In genomic region chr22:37999236-37999635, GRCh38 we compare ENCODE assay signal across 18 cellular contexts. TPM values are rescaled to one million over a fixed set of nuclear protein-coding genes. Genes with fewer than 3 reads are reported as not detected.
DNase-seq lines count a peak whose midpoint lies in the region; ATAC-seq and TF ChIP-seq lines count a peak whose summit lies in the region.
"Had no signal": no experiment of that assay in that cellular context is flagged by ENCODE, and none has a peak within 500 bp of the region (broad histone marks: within the 10 kb centered on the region; RNA-seq: fewer than 3 reads in every experiment).

No MANE protein-coding gene starts in this region.

- H3K36me3 Mint-ChIP-seq in activated CD4-positive, alpha-beta T cell treated with anti-CD3 and anti-CD28 coated beads for 36 hours (ENCODE audit: low read depth), result peaks cover 2% of the 10 kb centered on the region
- H3K36me3 Mint-ChIP-seq: mesothelial cell of epicardium; stimulated activated memory B cell treated with anti-CD40 and anti-IgM and Interleukin-4, amounts not matched to agents 10 μg/mL and 1 μg/mL and 100 μg/mL, for 72 hours had no signal

- H3K36me3 ChIP-seq in suprapubic skin, result no peaks in the 10 kb centered on the region
- H3K36me3 ChIP-seq: ascending aorta, upper lobe of right lung had no signal

- no peak overlapping the region for H3K27ac Mint-ChIP-seq in activated CD4-positive, alpha-beta T cell treated with anti-CD3 and anti-CD28 coated beads for 36 hours
- H3K27ac Mint-ChIP-seq: CD4-positive, alpha-beta T cell; mesothelial cell of epicardium; stimulated activated memory B cell treated with anti-CD40 and anti-IgM and Interleukin-4, amounts not matched to agents 10 μg/mL and 1 μg/mL and 100 μg/mL, for 72 hours had no signal

- H3K9me3 Mint-ChIP-seq in activated CD4-positive, alpha-beta T cell treated with anti-CD3 and anti-CD28 coated beads for 36 hours (ENCODE audit: low read depth), result no peaks in the 10 kb centered on the region
- H3K9me3 Mint-ChIP-seq: CD4-positive, alpha-beta T cell; mesothelial cell of epicardium; stimulated activated memory B cell treated with anti-CD40 and anti-IgM and Interleukin-4, amounts not matched to agents 10 μg/mL and 1 μg/mL and 100 μg/mL, for 72 hours had no signal

- no peaks in the 10 kb centered on the region for H3K27me3 Mint-ChIP-seq in activated CD4-positive, alpha-beta T cell treated with anti-CD3 and anti-CD28 coated beads for 36 hours
- H3K27me3 Mint-ChIP-seq: CD4-positive, alpha-beta T cell had no signal

- TF ChIP-seq POLR2A in suprapubic skin (IDR thresholded peaks at IDR 0.05), result no peak

- intact Hi-C loops in activated CD4-positive, alpha-beta T cell treated with anti-CD3 and anti-CD28 coated beads for 36 hours (cut with DNase I, micrococcal nuclease), result loop anchor here in 1 of 2 experiments (10.0 kb wide), 1 partner anchor 64 kb away; no protein-coding TSS in a partner anchor

- H3K4me1 Mint-ChIP-seq in activated CD4-positive, alpha-beta T cell treated with anti-CD3 and anti-CD28 coated beads for 36 hours, result no peaks in the 10 kb centered on the region

- TF ChIP-seq EP300 in suprapubic skin (IDR thresholded peaks at IDR 0.05), result no peak

- CTCF ChIA-PET in activated CD4-positive, alpha-beta T cell treated with anti-CD3 and anti-CD28 coated beads for 36 hours (lab: Charles Lee), result no interaction called here

- H3K4me1 ChIP-seq in foreskin keratinocyte, result peaks cover 18% of the 10 kb centered on the region
- peaks cover 51% of the 10 kb centered on the region for H3K4me1 ChIP-seq in suprapubic skin
- H3K4me1 ChIP-seq: ascending aorta, upper lobe of right lung had no signal

- H3K4me3 Mint-ChIP-seq in activated CD4-positive, alpha-beta T cell treated with anti-CD3 and anti-CD28 coated beads for 36 hours, result no peak overlapping the region
- H3K4me3 Mint-ChIP-seq: CD4-positive, alpha-beta T cell; mesothelial cell of epicardium; stimulated activated memory B cell treated with anti-CD40 and anti-IgM and Interleukin-4, amounts not matched to agents 10 μg/mL and 1 μg/mL and 100 μg/mL, for 72 hours had no signal

- TF ChIP-seq CTCF in foreskin keratinocyte (conservative IDR thresholded peaks at IDR 0.05), result no peak
- no peak for TF ChIP-seq CTCF in suprapubic skin (IDR thresholded peaks at IDR 0.05)

- WGBS in suprapubic skin, result no CpG with 5 or more reads among the region's 10 CpGs

- no peaks in the 10 kb centered on the region for H3K27me3 ChIP-seq in foreskin keratinocyte
- H3K27me3 ChIP-seq in suprapubic skin, result no peaks in the 10 kb centered on the region
- H3K27me3 ChIP-seq: ascending aorta, upper lobe of right lung had no signal

- peak; percentile 49 for ATAC-seq in foreskin keratinocyte
- ATAC-seq in GM19328 (IDR thresholded peaks at IDR 0.05; ENCODE audit: unreplicated experiment), result no peak
- ATAC-seq in activated CD4-positive, alpha-beta T cell treated with anti-CD3 and anti-CD28 coated beads for 36 hours, result no peak
- ATAC-seq: upper lobe of right lung had no signal

- no peaks in the 10 kb centered on the region for H3K9me3 ChIP-seq in suprapubic skin
- H3K9me3 ChIP-seq: ascending aorta, upper lobe of right lung had no signal

- no peak overlapping the region for H3K4me3 ChIP-seq in suprapubic skin
- H3K4me3 ChIP-seq: ascending aorta, smooth muscle cell, upper lobe of right lung had no signal

- DNase-seq in DMS53 (lab: John Stamatoyannopoulos, UW) (peak; percentile 1), DMS53 treated with DMSO at 0.1 percent for 48 hours (lab: John Stamatoyannopoulos, UW; ENCODE audit: unreplicated experiment) (no peak), foreskin keratinocyte (peak; percentile 46 to 79), suprapubic skin (ENCODE audit: low spot score in 2 of 2) (no peak), GM19240 (ENCODE audit: insufficient read length, low spot score) (no peak)
- no peak for DNase-seq in activated CD4-positive, alpha-beta T cell treated with anti-CD3 and anti-CD28 coated beads for 36 hours
- DNase-seq: 8988T; activated naive CD4-positive, alpha-beta T cell; CD4-positive, alpha-beta T cell; cortex of kidney; OCI-M1; upper lobe of right lung had no signal

- H3K27ac ChIP-seq in angular gyrus (ENCODE audit: low read depth, low read length) (peak overlapping the region; percentile 93), foreskin keratinocyte (peak overlapping the region; percentile 46), suprapubic skin (peak overlapping the region; percentile 58)
- H3K27ac ChIP-seq: ascending aorta, upper lobe of right lung had no signal

- POLR2A ChIA-PET in activated CD4-positive, alpha-beta T cell treated with anti-CD3 and anti-CD28 coated beads for 36 hours (lab: Charles Lee), result no interaction called here

RNA-seq across cellular contexts. Expression of gene SOX10, which starts 14.9 kb away (rescaled TPM):
- total RNA-seq in foreskin keratinocyte (0.14 TPM in 1 of 2 replicates, not detected in the other), suprapubic skin (10 to 100 TPM; 15.2 to 30.8 (median 20.5) TPM)
- polyA plus RNA-seq in foreskin keratinocyte, result 0.03 TPM in 1 of 2 replicates, not detected in the other
- not detected for total RNA-seq in activated CD4-positive, alpha-beta T cell treated with anti-CD3 and anti-CD28 coated beads for 36 hours
- total RNA-seq: CD4-positive, alpha-beta T cell; smooth muscle cell; upper lobe of right lung had no signal
- polyA plus RNA-seq: smooth muscle cell had no signal

RNA-seq across cellular contexts. Expression of gene POLR2F, which starts 45.7 kb away (rescaled TPM):
- total RNA-seq in foreskin keratinocyte, result 80.0 and 101 TPM in 2 replicates
- polyA plus RNA-seq in foreskin keratinocyte, result 191 and 200 TPM in 2 replicates
- 10 to 100 TPM; 60.1 to 66.8 (median 64.1) TPM for total RNA-seq in suprapubic skin
- total RNA-seq in activated CD4-positive, alpha-beta T cell treated with anti-CD3 and anti-CD28 coated beads for 36 hours, result 10 to 100 TPM; 70.5 to 77.8 TPM

RNA-seq across cellular contexts. Expression of gene C22orf23, which starts 45.8 kb away (rescaled TPM):
- total RNA-seq in foreskin keratinocyte, result 0.10 and 0.21 TPM in 2 replicates
- polyA plus RNA-seq in foreskin keratinocyte, result 0.10 and 0.13 TPM in 2 replicates
- total RNA-seq in suprapubic skin, result not detected
- total RNA-seq in activated CD4-positive, alpha-beta T cell treated with anti-CD3 and anti-CD28 coated beads for 36 hours, result under 1 TPM in 1 of 2 experiments, not detected in 1; 0.16 TPM
- total RNA-seq: ascending aorta; CD4-positive, alpha-beta T cell; upper lobe of right lung had no signal

RNA-seq across cellular contexts. Expression of gene PICK1, which starts 58.0 kb away (rescaled TPM):
- total RNA-seq in foreskin keratinocyte (27.5 and 28.3 TPM in 2 replicates), suprapubic skin (10 to 100 TPM; 36.7 to 72.0 (median 61.5) TPM)
- 25.8 and 27.0 TPM in 2 replicates for polyA plus RNA-seq in foreskin keratinocyte
- total RNA-seq in activated CD4-positive, alpha-beta T cell treated with anti-CD3 and anti-CD28 coated beads for 36 hours, result 10 to 100 TPM; 14.9 to 17.2 TPM

Comparison
In these comparisons a context has a peak if more than half of its experiments do, and no peak if none do; other contexts are left out.
1. DNase-seq: peak in DMS53 (single experiment) and foreskin keratinocyte (2 of 2); none in DMS53 treated with DMSO at 0.1 percent for 48 hours (single experiment), suprapubic skin (0 of 2), GM19240 (single experiment) and activated CD4-positive, alpha-beta T cell treated with anti-CD3 and anti-CD28 coated beads for 36 hours (single experiment).
2. RNA of gene SOX10, which starts 14.9 kb away (total RNA-seq): 15.2 to 30.8 TPM in suprapubic skin; 0.14 TPM in foreskin keratinocyte and not detected in activated CD4-positive, alpha-beta T cell treated with anti-CD3 and anti-CD28 coated beads for 36 hours; every median in the first group is over 10 times any median in the second.
3. Peak in every context shown above with its lines, with median percentiles within 50 percentile points of each other: H3K27ac ChIP-seq.